8 cellular contexts compared by ENCODE assay signal in genomic region chr20:58851969-58852458, GRCh38. TPM values are rescaled to one million over a fixed set of nuclear protein-coding genes. Genes with fewer than 3 reads are reported as not detected.
DNase-seq lines count a peak whose midpoint lies in the region; ATAC-seq and TF ChIP-seq lines count a peak whose summit lies in the region.

No MANE protein-coding gene starts in this region.

- H3K36me3 ChIP-seq in vagina: no peaks in the 10 kb centered on the region

- no peak for DNase-seq in stimulated activated naive CD8-positive, alpha-beta T cell treated with anti-CD3 and anti-CD28 coated beads, Interleukin-15, Interleukin-2, amounts not matched to agents 100 U/mL and 50 U/mL, for 24 hours
- DNase-seq in central memory CD8-positive, alpha-beta T cell (ENCODE audit: low spot score in 2 of 2): no peak
- DNase-seq in naive B cell (no peak), vagina (ENCODE audit: extremely low spot score in 2 of 2) (no peak), NCI-H1436 (lab: John Stamatoyannopoulos, UW) (no peak), islet precursor cell (no peak)

- H3K9me3 Mint-ChIP-seq in stimulated activated naive CD8-positive, alpha-beta T cell treated with anti-CD3 and anti-CD28 coated beads, Interleukin-15, Interleukin-2, amounts not matched to agents 100 ng/mL and 50 ng/mL, for 24 hours: no peaks in the 10 kb centered on the region
- H3K9me3 Mint-ChIP-seq in central memory CD8-positive, alpha-beta T cell: no peaks in the 10 kb centered on the region
- peaks cover 0 to 4% (median 0%) of the 10 kb centered on the region in 7 donors for H3K9me3 Mint-ChIP-seq in naive B cell

- peaks cover 38% of the 10 kb centered on the region for H3K4me1 ChIP-seq in vagina

- TF ChIP-seq CTCF in vagina (IDR thresholded peaks at IDR 0.05): no peak

- peaks cover 55% of the 10 kb centered on the region for H3K27me3 Mint-ChIP-seq in stimulated activated naive CD8-positive, alpha-beta T cell treated with anti-CD3 and anti-CD28 coated beads, Interleukin-15, Interleukin-2, amounts not matched to agents 100 ng/mL and 50 ng/mL, for 24 hours
- H3K27me3 Mint-ChIP-seq in central memory CD8-positive, alpha-beta T cell: peaks cover 80% of the 10 kb centered on the region
- peaks cover 41 to 81% (median 54%) of the 10 kb centered on the region in 3 donors for H3K27me3 Mint-ChIP-seq in naive B cell

- no peak overlapping the region for H3K27ac ChIP-seq in vagina

- H3K27ac Mint-ChIP-seq in stimulated activated naive CD8-positive, alpha-beta T cell treated with anti-CD3 and anti-CD28 coated beads, Interleukin-15, Interleukin-2, amounts not matched to agents 100 ng/mL and 50 ng/mL, for 24 hours: no peak overlapping the region
- no peak overlapping the region for H3K27ac Mint-ChIP-seq in central memory CD8-positive, alpha-beta T cell (ENCODE audit: low read depth)
- no peak overlapping the region for H3K27ac Mint-ChIP-seq in naive B cell

- intact Hi-C loops in vagina (cut with DNase I): no loop called here

- TF ChIP-seq POLR2A in vagina (IDR thresholded peaks at IDR 0.05): no peak

- peaks cover 4% of the 10 kb centered on the region for H3K36me3 Mint-ChIP-seq in stimulated activated naive CD8-positive, alpha-beta T cell treated with anti-CD3 and anti-CD28 coated beads, Interleukin-15, Interleukin-2, amounts not matched to agents 100 ng/mL and 50 ng/mL, for 24 hours (ENCODE audit: low read depth)
- peaks cover 5% of the 10 kb centered on the region for H3K36me3 Mint-ChIP-seq in central memory CD8-positive, alpha-beta T cell (ENCODE audit: insufficient read depth)
- H3K36me3 Mint-ChIP-seq in naive B cell: no peaks in the 10 kb centered on the region

- no peaks in the 10 kb centered on the region for H3K9me3 ChIP-seq in vagina

- peak overlapping the region; percentile 38 to 47 for H3K4me3 ChIP-seq in vagina

- peaks cover 48% of the 10 kb centered on the region for H3K4me1 Mint-ChIP-seq in stimulated activated naive CD8-positive, alpha-beta T cell treated with anti-CD3 and anti-CD28 coated beads, Interleukin-15, Interleukin-2, amounts not matched to agents 100 ng/mL and 50 ng/mL, for 24 hours (ENCODE audit: low read depth)
- peaks cover 39% of the 10 kb centered on the region for H3K4me1 Mint-ChIP-seq in central memory CD8-positive, alpha-beta T cell
- peaks cover 28 to 52% (median 36%) of the 10 kb centered on the region in 3 donors for H3K4me1 Mint-ChIP-seq in naive B cell

- H3K4me3 Mint-ChIP-seq in stimulated activated naive CD8-positive, alpha-beta T cell treated with anti-CD3 and anti-CD28 coated beads, Interleukin-15, Interleukin-2, amounts not matched to agents 100 ng/mL and 50 ng/mL, for 24 hours: peak overlapping the region; percentile 83
- peak overlapping the region; percentile 86 for H3K4me3 Mint-ChIP-seq in central memory CD8-positive, alpha-beta T cell
- peak overlapping the region; percentile 80 to 94 (median 89) for H3K4me3 Mint-ChIP-seq in naive B cell

- peaks cover 3% of the 10 kb centered on the region for H3K27me3 ChIP-seq in vagina

- ATAC-seq in stimulated activated naive CD8-positive, alpha-beta T cell treated with anti-CD3 and anti-CD28 coated beads, Interleukin-15, Interleukin-2, amounts not matched to agents 100 U/mL and 50 U/mL, for 24 hours: no peak
- ATAC-seq in central memory CD8-positive, alpha-beta T cell (replicated peaks; ENCODE audit: extremely low read depth, poor library complexity, severe bottlenecking): no peak
- ATAC-seq in naive B cell (ENCODE audit: low read depth in 2 of 2) (no peak), HG02981 (IDR thresholded peaks at IDR 0.05; ENCODE audit: unreplicated experiment) (no peak)

RNA-seq across cellular contexts. Expression of gene GNAS, which starts 0.5 kb away (rescaled TPM):
- polyA plus RNA-seq in naive B cell (ENCODE audit: low read depth in 6 of 6): 100 to 1,000 TPM; 133 to 298 (median 194) TPM
- 875 TPM for total RNA-seq in vagina

RNA-seq across cellular contexts. Expression of gene GNAS-AS1, which starts 1.3 kb away (rescaled TPM):
- polyA plus RNA-seq in naive B cell (ENCODE audit: low read depth in 6 of 6): under 1 TPM in 1 of 6 donors, not detected in 5; 0.35 TPM
- not detected for total RNA-seq in vagina
